Comparison of ENCODE assay signal across 14 cellular contexts in genomic region chr1:8780405-8780804, GRCh38.
"Had no signal": no experiment of that assay in that cellular context is flagged by ENCODE, and none has a peak within 500 bp of the region (broad histone marks: within the 10 kb centered on the region; RNA-seq: fewer than 3 reads in every experiment).

No MANE protein-coding gene starts in this region.

- ATAC-seq: activated T-helper 17 cell treated with anti-CD3 and anti-CD28 coated beads, Interleukin-2, amount 50 U/mL, for 72 hours; sciatic nerve; stimulated activated naive CD8-positive, alpha-beta T cell treated with anti-CD3 and anti-CD28 coated beads, Interleukin-15, amount 100 ng/mL, for 72 hours had no signal

- H3K9me3 ChIP-seq: ascending aorta, breast epithelium, esophagus squamous epithelium, spleen had no signal

- H3K27ac ChIP-seq: ascending aorta, breast epithelium, esophagus squamous epithelium, spleen had no signal

- H3K4me1 ChIP-seq: ascending aorta, breast epithelium had no signal

- H3K4me3 ChIP-seq: ascending aorta, breast epithelium, esophagus squamous epithelium, spleen had no signal

- DNase-seq: activated CD4-positive, alpha-beta T cell treated with anti-CD3 and anti-CD28 coated beads for 1 hour; activated CD4-positive, alpha-beta T cell treated with anti-CD3 and anti-CD28 coated beads, Interleukin-2, amount 50 U/mL, for 4 hours; activated naive CD4-positive, alpha-beta T cell treated with Interleukin-2 at 50 U/mL for 16 hours; activated T-cell treated with anti-CD3 and anti-CD28 coated beads for 4 hours; esophagus squamous epithelium; hypothalamus; kidney; spleen; stimulated activated naive CD8-positive, alpha-beta T cell treated with anti-CD3 and anti-CD28 coated beads, Interleukin-15, amount 100 ng/mL, for 72 hours; T1000 had no signal

- H3K36me3 ChIP-seq: ascending aorta, breast epithelium, esophagus squamous epithelium had no signal

- H3K27me3 ChIP-seq: ascending aorta, breast epithelium, esophagus squamous epithelium, spleen had no signal
